In the genomic region with DNA sequence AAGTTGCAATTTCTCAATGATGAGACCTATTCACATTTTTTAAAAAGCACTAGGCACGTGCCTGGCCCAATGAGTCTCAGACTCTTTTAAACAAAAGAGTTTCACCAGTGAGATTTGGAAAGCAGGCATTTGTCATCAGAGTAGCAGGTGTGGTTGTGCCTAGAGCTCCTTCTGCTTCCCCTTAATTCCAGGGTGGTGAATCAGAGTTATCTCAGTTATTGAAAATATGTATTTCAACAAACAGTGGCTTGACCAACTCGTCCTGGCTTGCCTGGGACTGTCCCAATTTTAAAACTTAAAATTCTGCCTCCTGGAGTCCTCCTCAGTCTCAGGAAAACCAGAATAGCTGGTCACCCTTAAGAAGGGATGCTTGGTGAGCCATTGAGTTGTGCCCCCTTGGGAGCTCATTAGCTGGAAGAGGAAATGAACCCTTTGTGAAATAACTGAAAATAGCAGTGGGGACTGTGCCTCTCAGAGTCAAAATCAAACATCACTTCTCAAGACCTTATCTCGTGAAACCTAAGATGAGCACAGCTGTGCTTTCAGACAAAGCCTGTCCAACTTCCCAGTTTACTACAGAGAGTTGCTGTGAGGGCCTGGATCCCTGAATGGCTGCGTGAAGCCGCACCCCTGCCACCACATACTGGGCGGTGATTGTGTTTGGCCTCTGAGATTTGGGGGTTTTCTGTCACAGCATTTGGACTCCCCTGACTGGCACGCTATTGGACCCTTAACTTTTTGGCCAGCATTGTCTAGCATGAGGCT, we compare ENCODE assay signal across 1 cellular context.
TF ChIP-seq lines count a peak whose summit lies in the region.

No MANE protein-coding gene starts in this region.

TF ChIP-seq in WTC11, 78 proteins besides CTCF, POLR2A, EP300 and RAD21 (continued from another document):
- TF ChIP-seq NR2C2 (CRISPR knock-in tag; IDR thresholded peaks at IDR 0.05) (no peak), TEAD1 (CRISPR knock-in tag; IDR thresholded peaks at IDR 0.05) (no peak), JAZF1 (CRISPR knock-in tag; IDR thresholded peaks at IDR 0.05) (no peak), IRF1 (CRISPR knock-in tag; IDR thresholded peaks at IDR 0.05) (no peak)
- TF ChIP-seq, protein P1, sequence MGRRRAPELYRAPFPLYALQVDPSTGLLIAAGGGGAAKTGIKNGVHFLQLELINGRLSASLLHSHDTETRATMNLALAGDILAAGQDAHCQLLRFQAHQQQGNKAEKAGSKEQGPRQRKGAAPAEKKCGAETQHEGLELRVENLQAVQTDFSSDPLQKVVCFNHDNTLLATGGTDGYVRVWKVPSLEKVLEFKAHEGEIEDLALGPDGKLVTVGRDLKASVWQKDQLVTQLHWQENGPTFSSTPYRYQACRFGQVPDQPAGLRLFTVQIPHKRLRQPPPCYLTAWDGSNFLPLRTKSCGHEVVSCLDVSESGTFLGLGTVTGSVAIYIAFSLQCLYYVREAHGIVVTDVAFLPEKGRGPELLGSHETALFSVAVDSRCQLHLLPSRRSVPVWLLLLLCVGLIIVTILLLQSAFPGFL (CRISPR knock-in tag; IDR thresholded peaks at IDR 0.05; ENCODE audit: borderline replicate concordance) = no peak
